10 cellular contexts compared by ENCODE assay signal in genomic region chr15:88636039-88636438, GRCh38. TPM values are rescaled to one million over a fixed set of nuclear protein-coding genes. Genes with fewer than 3 reads are reported as not detected.
DNase-seq lines count a peak whose midpoint lies in the region; ATAC-seq, FAIRE-seq and TF ChIP-seq lines count a peak whose summit lies in the region.
"Had no signal": no experiment of that assay in that cellular context is flagged by ENCODE, and none has a peak within 500 bp of the region (broad histone marks: within the 10 kb centered on the region; RNA-seq: fewer than 3 reads in every experiment).

No MANE protein-coding gene starts in this region.

- H3K4me3 Mint-ChIP-seq in CD4-positive, alpha-beta memory T cell, result peak overlapping the region; percentile 88 to 98 (median 95)
- H3K4me3 Mint-ChIP-seq in astrocyte (ENCODE audit: unreplicated experiment), result no peak overlapping the region
- H3K4me3 Mint-ChIP-seq in natural killer cell, result peak overlapping the region; percentile 67
- H3K4me3 Mint-ChIP-seq in mesothelial cell of epicardium, result no peak overlapping the region
- H3K4me3 Mint-ChIP-seq in endothelial cell (ENCODE audit: unreplicated experiment), result no peak overlapping the region

- H3K27ac ChIP-seq in CD4-positive, alpha-beta memory T cell (ENCODE audit: low read depth, low read length), result peak overlapping the region; percentile 100
- peak overlapping the region; percentile 39 for H3K27ac ChIP-seq in astrocyte (ENCODE audit: low read depth, low read length)

- H4K20me1 ChIP-seq in astrocyte (ENCODE audit: insufficient read depth, low read length), result peaks cover 61% of the 10 kb centered on the region

- H3K36me3 ChIP-seq in CD4-positive, alpha-beta memory T cell (ENCODE audit: insufficient read depth, low read length), result peaks cover 9% of the 10 kb centered on the region
- H3K36me3 ChIP-seq in astrocyte (ENCODE audit: insufficient read depth, low read length), result peaks cover 20% of the 10 kb centered on the region

- H3K9me3 Mint-ChIP-seq in CD4-positive, alpha-beta memory T cell, result peaks cover 0 to 3% (median 0%) of the 10 kb centered on the region in 8 donors
- H3K9me3 Mint-ChIP-seq in astrocyte (ENCODE audit: unreplicated experiment), result no peaks in the 10 kb centered on the region
- no peaks in the 10 kb centered on the region for H3K9me3 Mint-ChIP-seq in natural killer cell
- no peaks in the 10 kb centered on the region for H3K9me3 Mint-ChIP-seq in mesothelial cell of epicardium
- H3K9me3 Mint-ChIP-seq in endothelial cell (ENCODE audit: unreplicated experiment), result no peaks in the 10 kb centered on the region

- H3K4me2 ChIP-seq in astrocyte (ENCODE audit: low read length), result no peak overlapping the region

- peak; percentile 81 to 92 (median 86) for DNase-seq in CD4-positive, alpha-beta memory T cell
- DNase-seq in T-helper 1 cell, result peak; percentile 65 to 80 (median 74)
- no peak for DNase-seq in astrocyte (ENCODE audit: low read depth)
- DNase-seq in natural killer cell, result peak; percentile 33
- no peak for DNase-seq in mesothelial cell of epicardium (ENCODE audit: low spot score in 2 of 2, unreplicated experiment in 2 of 2)
- no peak for DNase-seq in endothelial cell (ENCODE audit: low spot score)
- DNase-seq: GF-D8, kidney glomerular epithelial cell had no signal

- H3K36me3 Mint-ChIP-seq in CD4-positive, alpha-beta memory T cell, result peaks cover 44 to 45% of the 10 kb centered on the region in 2 donors
- H3K36me3 Mint-ChIP-seq in astrocyte (ENCODE audit: low read depth, unreplicated experiment) (peaks cover 15% of the 10 kb centered on the region), natural killer cell (no peaks in the 10 kb centered on the region), mesothelial cell of epicardium (peaks cover 17% of the 10 kb centered on the region), endothelial cell (ENCODE audit: low read depth, unreplicated experiment) (no peaks in the 10 kb centered on the region)

- H3K4me1 Mint-ChIP-seq in CD4-positive, alpha-beta memory T cell, result peaks cover 57 to 93% (median 80%) of the 10 kb centered on the region in 4 donors
- H3K4me1 Mint-ChIP-seq in astrocyte (ENCODE audit: low read depth, unreplicated experiment) (peaks cover 36% of the 10 kb centered on the region), natural killer cell (peaks cover 54 to 56% of the 10 kb centered on the region in 2 donors), mesothelial cell of epicardium (peaks cover 6% of the 10 kb centered on the region), endothelial cell (ENCODE audit: unreplicated experiment) (peaks cover 23% of the 10 kb centered on the region)

- H3K9ac ChIP-seq in astrocyte (ENCODE audit: low read length), result peak overlapping the region; percentile 2

- no peaks in the 10 kb centered on the region for H3K27me3 Mint-ChIP-seq in CD4-positive, alpha-beta memory T cell
- H3K27me3 Mint-ChIP-seq in astrocyte (ENCODE audit: low read depth, unreplicated experiment) (no peaks in the 10 kb centered on the region), natural killer cell (ENCODE audit: low read depth in 2 of 2) (no peaks in the 10 kb centered on the region), mesothelial cell of epicardium (ENCODE audit: low read depth) (no peaks in the 10 kb centered on the region), endothelial cell (ENCODE audit: unreplicated experiment) (peaks cover 7% of the 10 kb centered on the region)

- H3K4me3 ChIP-seq in CD4-positive, alpha-beta memory T cell (ENCODE audit: low read length in 2 of 2), result peak overlapping the region; percentile 62 to 75
- no peak overlapping the region for H3K4me3 ChIP-seq in astrocyte (ENCODE audit: insufficient read depth, low read depth, low read length)

- no peaks in the 10 kb centered on the region for H3K9me3 ChIP-seq in CD4-positive, alpha-beta memory T cell (ENCODE audit: control insufficient read depth in 1 of 2, low read length in 2 of 2)
- H3K9me3 ChIP-seq in astrocyte (ENCODE audit: insufficient read depth, low read depth, low read length), result no peaks in the 10 kb centered on the region

- H3K79me2 ChIP-seq in astrocyte (ENCODE audit: insufficient read depth, low read length), result peaks cover 23% of the 10 kb centered on the region

- CTCF ChIA-PET in CD4-positive, alpha-beta memory T cell (lab: Charles Lee; ENCODE audit: partially characterized antibody), result interaction anchor here (1.0 to 3.2 kb wide), 6 partner anchors 11 to 269 kb away, joined by 3 to 60 read pairs (median 8); partner anchors contain the start of gene AEN

- H3K27ac Mint-ChIP-seq in CD4-positive, alpha-beta memory T cell, result peak overlapping the region; percentile 89 to 100 (median 99)
- H3K27ac Mint-ChIP-seq in astrocyte (ENCODE audit: unreplicated experiment) (no peak overlapping the region), natural killer cell (peak overlapping the region; percentile 97 to 98), mesothelial cell of epicardium (no peak overlapping the region), endothelial cell (ENCODE audit: unreplicated experiment) (no peak overlapping the region)

- intact Hi-C loops in CD4-positive, alpha-beta memory T cell (cut with micrococcal nuclease), result no loop called here
- intact Hi-C loops in natural killer cell (cut with micrococcal nuclease), result no loop called here

- POLR2A ChIA-PET in CD4-positive, alpha-beta memory T cell (lab: Charles Lee; ENCODE audit: partially characterized antibody), result interaction anchor here (0.5 to 3.1 kb wide), 11 partner anchors 10 to 699 kb away, joined by 3 to 45 read pairs (median 4); partner anchors contain the start of genes AEN, HAPLN3, MRPL46 and MRPS11

- H3K4me1 ChIP-seq in CD4-positive, alpha-beta memory T cell (ENCODE audit: insufficient read depth, low read length), result peaks cover 96% of the 10 kb centered on the region
- peaks cover 21% of the 10 kb centered on the region for H3K4me1 ChIP-seq in astrocyte (ENCODE audit: insufficient read depth, low read length)

- no peaks in the 10 kb centered on the region for H3K27me3 ChIP-seq in CD4-positive, alpha-beta memory T cell (ENCODE audit: insufficient read depth, low read length)
- H3K27me3 ChIP-seq in astrocyte (ENCODE audit: insufficient read depth, low read length), result no peaks in the 10 kb centered on the region

- H2AFZ ChIP-seq in astrocyte (ENCODE audit: low read depth, low read length), result no peak overlapping the region

- no peak for FAIRE-seq in astrocyte (lab: Jason Lieb, UNC)

- ATAC-seq in natural killer cell, result no peak
- no peak for ATAC-seq in HG02798 (IDR thresholded peaks at IDR 0.05; ENCODE audit: poor library complexity, unreplicated experiment)
- ATAC-seq in HG02623 (IDR thresholded peaks at IDR 0.05; ENCODE audit: unreplicated experiment), result no peak

- TF ChIP-seq CTCF in astrocyte (IDR thresholded peaks at IDR 0.05; ENCODE audit: insufficient read depth, low read depth, low read length) (no peak), natural killer cell (IDR thresholded peaks at IDR 0.05) (no peak), mesothelial cell of epicardium (IDR thresholded peaks at IDR 0.05; ENCODE audit: unreplicated experiment) (no peak), endothelial cell (IDR thresholded peaks at IDR 0.05; ENCODE audit: unreplicated experiment) (no peak)

RNA-seq across cellular contexts. Expression of gene ISG20, which starts 2.8 kb away (rescaled TPM):
- 100 to 1,000 TPM; 144 to 153 TPM for total RNA-seq in CD4-positive, alpha-beta memory T cell
- polyA plus RNA-seq in CD4-positive, alpha-beta memory T cell, result 100 to 1,000 TPM; 494 to 667 TPM
- 15.9 and 18.6 TPM in 2 replicates for total RNA-seq in astrocyte
- 100 to 1,000 TPM in 2 of 3 donors, 10 to 100 TPM in 1; 80.6 to 137 (median 116) TPM for total RNA-seq in natural killer cell
- 1.7 to 3.4 TPM (median 1.9 TPM) in 3 replicates for total RNA-seq in mesothelial cell of epicardium
- 6.6 TPM for total RNA-seq in endothelial cell (ENCODE audit: unreplicated experiment)

RNA-seq across cellular contexts. Expression of gene AEN, which starts 14.9 kb away (rescaled TPM):
- total RNA-seq in CD4-positive, alpha-beta memory T cell, result 10 to 100 TPM; 54.5 to 56.8 TPM
- polyA plus RNA-seq in CD4-positive, alpha-beta memory T cell, result 10 to 100 TPM; 33.2 to 35.8 TPM
- 75.9 and 90.6 TPM in 2 replicates for total RNA-seq in astrocyte
- total RNA-seq in natural killer cell, result 10 to 100 TPM; 19.9 to 26.9 (median 20.9) TPM
- 33.0 to 34.5 TPM (median 33.0 TPM) in 3 replicates for total RNA-seq in mesothelial cell of epicardium
- 31.5 TPM for total RNA-seq in endothelial cell (ENCODE audit: unreplicated experiment)

Comparison
In these comparisons a context has a peak if more than half of its experiments do, and no peak if none do; other contexts are left out.
1. DNase-seq: peak in CD4-positive, alpha-beta memory T cell (5 of 5), T-helper 1 cell (5 of 5) and natural killer cell (single experiment); none in astrocyte (single experiment), mesothelial cell of epicardium (0 of 2) and endothelial cell (single experiment).
2. H3K27ac Mint-ChIP-seq: peak in CD4-positive, alpha-beta memory T cell (7 of 7) and natural killer cell (2 of 2); none in astrocyte (single experiment), mesothelial cell of epicardium (single experiment) and endothelial cell (single experiment).
3. H3K4me3 Mint-ChIP-seq: peak in CD4-positive, alpha-beta memory T cell (8 of 8) and natural killer cell (single experiment); none in astrocyte (single experiment), mesothelial cell of epicardium (single experiment) and endothelial cell (single experiment).